In genomic region chr5:108003178-108003577, GRCh38 we compare ENCODE assay signal across 8 cellular contexts.
DNase-seq lines count a peak whose midpoint lies in the region; ATAC-seq, FAIRE-seq and TF ChIP-seq lines count a peak whose summit lies in the region.

No MANE protein-coding gene starts in this region.

- H3K4me1 ChIP-seq in HCT116 (ENCODE audit: control insufficient read depth in 1 of 2, insufficient read depth in 2 of 2, low read length in 2 of 2) = no peaks in the 10 kb centered on the region
- H3K4me1 ChIP-seq in H1 (replicated peaks in 1 of 4; ENCODE audit: control insufficient read depth in 3 of 4, insufficient read depth in 4 of 4, low read length in 3 of 4) = no peaks in the 10 kb centered on the region; a peak in 1 of 7 replicates

- no peaks in the 10 kb centered on the region for H3K9me2 ChIP-seq in HCT116 (ENCODE audit: insufficient read depth)

- no peak overlapping the region for H4K8ac ChIP-seq in H1 (ENCODE audit: extremely low read depth, insufficient read depth, low read length)

- H3K9me3 Mint-ChIP-seq in activated T-cell treated with anti-CD3 and anti-CD28 coated beads, Interleukin-2, amount 50 U/mL, for 24 hours = no peaks in the 10 kb centered on the region
- H3K9me3 Mint-ChIP-seq in osteocyte (ENCODE audit: unreplicated experiment) = no peaks in the 10 kb centered on the region

- H3K9me3 ChIP-seq in HCT116 (ENCODE audit: control insufficient read depth in 1 of 2, insufficient read depth in 1 of 2, low read depth in 1 of 2, low read length in 2 of 2) (no peaks in the 10 kb centered on the region), H1 (ENCODE audit: insufficient read depth in 2 of 2, low read depth in 1 of 2, low read length in 1 of 2) (no peaks in the 10 kb centered on the region)

- peak overlapping the region; percentile 10 for H3K4me3 Mint-ChIP-seq in activated T-cell treated with anti-CD3 and anti-CD28 coated beads, Interleukin-2, amount 50 U/mL, for 24 hours
- peak overlapping the region; percentile 76 for H3K4me3 Mint-ChIP-seq in osteocyte (ENCODE audit: unreplicated experiment)

- no peak for ATAC-seq in HCT116

- TF ChIP-seq RAD21 in HCT116 (IDR thresholded peaks at IDR 0.05; ENCODE audit: low read depth) (no peak), H1 (IDR thresholded peaks at IDR 0.05 in 1 of 2, conservative IDR thresholded peaks at IDR 0.05 in 1 of 2; ENCODE audit: low read depth in 2 of 2, low read length in 2 of 2) (no peak)

- H2BK20ac ChIP-seq in H1 (ENCODE audit: low read length) = no peak overlapping the region

- no peak for TF ChIP-seq EP300 in H1 (IDR thresholded peaks at IDR 0.05; ENCODE audit: borderline replicate concordance in 1 of 2, low read depth in 2 of 2, low read length in 2 of 2)

- no peak overlapping the region for H2BK5ac ChIP-seq in H1 (ENCODE audit: low read depth, low read length)

- H3K23ac ChIP-seq in H1 (ENCODE audit: insufficient read length) = no peak overlapping the region

- no peak overlapping the region for H3K4ac ChIP-seq in H1 (replicated peaks; ENCODE audit: insufficient read length, low read depth, low read length)

- H3K4me2 ChIP-seq in HCT116 (ENCODE audit: low read length) = 0 out of 2 replicates have a peak overlapping the region, but pooled peaks have one; percentile 2
- no peak overlapping the region for H3K4me2 ChIP-seq in H1 (ENCODE audit: insufficient read depth in 1 of 2, low read depth in 2 of 2, low read length in 2 of 2)

- H2AFZ ChIP-seq in HCT116 (ENCODE audit: low read depth, low read length, poor library complexity, severe bottlenecking) (no peak overlapping the region), H1 (ENCODE audit: low read length) (peak overlapping the region; percentile 28; the same call in 1 of the 2 replicates)

- no peak overlapping the region for H3K9ac ChIP-seq in HCT116 (ENCODE audit: low read length)
- H3K9ac ChIP-seq in H1 (replicated peaks in 1 of 4; ENCODE audit: extremely low read depth in 1 of 4, low read depth in 3 of 4, low read length in 3 of 4) = no peak overlapping the region

- no peak overlapping the region for H3K4me3 ChIP-seq in HCT116 (replicated peaks in 1 of 2; ENCODE audit: low read depth in 1 of 2, low read length in 2 of 2)
- H3K4me3 ChIP-seq in H1 (ENCODE audit: extremely low read depth in 1 of 4, insufficient read depth in 2 of 4, low read depth in 3 of 4, low read length in 4 of 4) = no peak overlapping the region

- H3K14ac ChIP-seq in H1 (ENCODE audit: insufficient read length) = no peak overlapping the region

- POLR2A ChIA-PET in HCT116 (lab: Charles Lee) (no interaction called here), H1 (lab: Charles Lee; ENCODE audit: partially characterized antibody) (no interaction called here)

- no peaks in the 10 kb centered on the region for H3K27me3 Mint-ChIP-seq in activated T-cell treated with anti-CD3 and anti-CD28 coated beads, Interleukin-2, amount 50 U/mL, for 24 hours
- H3K27me3 Mint-ChIP-seq in osteocyte (ENCODE audit: unreplicated experiment) = no peaks in the 10 kb centered on the region

- H4K91ac ChIP-seq in H1 (replicated peaks; ENCODE audit: insufficient read length, low read length) = no peak overlapping the region

- CTCF ChIA-PET in HCT116 (lab: Charles Lee) = no interaction called here
- CTCF ChIA-PET in H1 (lab: Charles Lee; ENCODE audit: partially characterized antibody) = no interaction called here

- no peak overlapping the region for H3K27ac ChIP-seq in HCT116 (ENCODE audit: low read depth, low read length)
- no peak overlapping the region for H3K27ac ChIP-seq in H1 (ENCODE audit: low read depth, low read length)

- no peak for DNase-seq in activated T-cell treated with anti-CD3 and anti-CD28 coated beads, Interleukin-2, amount 50 U/mL, for 24 hours
- DNase-seq in activated T-cell treated with anti-CD3 and anti-CD28 coated beads, Interleukin-2, amount 50 U/mL, for 48 hours = no peak
- DNase-seq in HCT116 (ENCODE audit: low read depth, low spot score) = no peak
- DNase-seq in NCI-H460 (ENCODE audit: extremely low read depth, low read depth) = peak; percentile 7
- no peak for DNase-seq in H1 (ENCODE audit: low read depth in 1 of 2, low spot score in 2 of 2)
- no peak for DNase-seq in osteocyte (ENCODE audit: extremely low spot score, unreplicated experiment)
- DNase-seq in NCI-H1105 (lab: John Stamatoyannopoulos, UW) = no peak
- DNase-seq in NCI-H2107 (lab: John Stamatoyannopoulos, UW) = no peak

- H3K56ac ChIP-seq in H1 (replicated peaks; ENCODE audit: insufficient read length, low read depth, low read length) = no peak overlapping the region

- no peaks in the 10 kb centered on the region for H4K20me1 ChIP-seq in HCT116 (ENCODE audit: insufficient read depth)
- H4K20me1 ChIP-seq in H1 (replicated peaks in 1 of 2; ENCODE audit: control insufficient read depth in 1 of 2, insufficient read depth in 2 of 2, low read length in 2 of 2) = no peaks in the 10 kb centered on the region

- no peaks in the 10 kb centered on the region for H3K27me3 ChIP-seq in HCT116 (ENCODE audit: insufficient read depth, low read length)
- H3K27me3 ChIP-seq in H1 (replicated peaks in 1 of 4; ENCODE audit: control insufficient read depth in 3 of 4, extremely low read depth in 1 of 4, insufficient read depth in 3 of 4, low read length in 3 of 4) = no peaks in the 10 kb centered on the region

- BruUV-seq in HCT116 (replicated peaks; lab: Mats Ljungman, UMichigan) = no TSS peak

- RAD21 ChIA-PET in HCT116 (lab: Charles Lee; ENCODE audit: low non-redundant PET in 1 of 2, low total read pairs in 2 of 2, uncharacterized antibody in 2 of 2, unreplicated experiment in 2 of 2) = no interaction called here

- H3K36me3 Mint-ChIP-seq in activated T-cell treated with anti-CD3 and anti-CD28 coated beads, Interleukin-2, amount 50 U/mL, for 24 hours (ENCODE audit: low read depth) = no peaks in the 10 kb centered on the region
- H3K36me3 Mint-ChIP-seq in osteocyte (ENCODE audit: unreplicated experiment) = no peaks in the 10 kb centered on the region

- no peaks in the 10 kb centered on the region for H3K79me1 ChIP-seq in H1 (ENCODE audit: low read depth, low read length)

- no peak overlapping the region for H2BK120ac ChIP-seq in H1 (replicated peaks; ENCODE audit: low read depth, low read length)

- peak overlapping the region; percentile 79 for H3K27ac Mint-ChIP-seq in activated T-cell treated with anti-CD3 and anti-CD28 coated beads, Interleukin-2, amount 50 U/mL, for 24 hours
- peak overlapping the region; percentile 92 for H3K27ac Mint-ChIP-seq in osteocyte (ENCODE audit: unreplicated experiment)

- no peaks in the 10 kb centered on the region for H3K36me3 ChIP-seq in HCT116 (ENCODE audit: control insufficient read depth in 1 of 2, insufficient read depth in 2 of 2, low read length in 2 of 2)
- no peaks in the 10 kb centered on the region for H3K36me3 ChIP-seq in H1 (ENCODE audit: control insufficient read depth in 2 of 4, insufficient read depth in 4 of 4, low read length in 3 of 4)

- no peak for FAIRE-seq in H1 (lab: Jason Lieb, UNC)

- no peak overlapping the region for H2BK12ac ChIP-seq in H1 (ENCODE audit: low read depth, low read length)

- peaks cover 14% of the 10 kb centered on the region for H3K4me1 Mint-ChIP-seq in activated T-cell treated with anti-CD3 and anti-CD28 coated beads, Interleukin-2, amount 50 U/mL, for 24 hours (ENCODE audit: low read depth)
- H3K4me1 Mint-ChIP-seq in osteocyte (ENCODE audit: unreplicated experiment) = peaks cover 12% of the 10 kb centered on the region

- H3K18ac ChIP-seq in H1 (ENCODE audit: extremely low read depth, low read length) = no peak overlapping the region

- 84% methylated on average over 1 of the region's 1 CpG; no CpG with 5 or more reads in 1 of the 2 experiments for WGBS in H1 (ENCODE audit: extremely low coverage in 1 of 2, insufficient coverage in 1 of 2, insufficient read length in 1 of 2, insufficient replicate concordance in 2 of 2, low coverage in 1 of 2, low lambda C conversion rate in 2 of 2, missing lambda C conversion rate in 1 of 2), 2 experiments

- no peaks in the 10 kb centered on the region; the same call in 1 of the 2 replicates for H3K23me2 ChIP-seq in H1 (ENCODE audit: low read depth, low read length)

- H3K79me2 ChIP-seq in HCT116 (ENCODE audit: insufficient read depth, low read length) (no peaks in the 10 kb centered on the region), H1 (ENCODE audit: control insufficient read depth in 1 of 2, insufficient read depth in 2 of 2, low read length in 2 of 2) (no peaks in the 10 kb centered on the region)

- TF ChIP-seq POLR2A in HCT116 (IDR thresholded peaks at IDR 0.05; ENCODE audit: borderline replicate concordance, extremely low read depth, insufficient read depth, insufficient read length) (no peak), H1 (IDR thresholded peaks at IDR 0.05; ENCODE audit: control extremely low read depth in 1 of 2, low read depth in 2 of 2, low read length in 2 of 2) (no peak)

- intact Hi-C loops in HCT116 (cut with micrococcal nuclease) = no loop called here

- H2AK5ac ChIP-seq in H1 (ENCODE audit: low read depth, low read length) = no peak overlapping the region

- H2BK15ac ChIP-seq in H1 (ENCODE audit: low read length) = no peak overlapping the region

- H4K5ac ChIP-seq in H1 (ENCODE audit: insufficient read length, low read depth, low read length) = no peak overlapping the region

- TF ChIP-seq CTCF in HCT116 (IDR thresholded peaks at IDR 0.05 in 2 of 3, conservative IDR thresholded peaks at IDR 0.05 in 1 of 3; ENCODE audit: borderline replicate concordance in 1 of 3, insufficient read depth in 1 of 3, low read depth in 2 of 3, low read length in 2 of 3) (no peak), H1 (IDR thresholded peaks at IDR 0.05; ENCODE audit: control extremely low read depth in 1 of 3, insufficient read depth in 1 of 3, low read depth in 1 of 3, low read length in 3 of 3) (no peak), osteocyte (IDR thresholded peaks at IDR 0.05) (no peak)

TF ChIP-seq in HCT116, 20 proteins besides CTCF, POLR2A, EP300 and RAD21 (continues in another document):
- no peak for TF ChIP-seq EGR1 (IDR thresholded peaks at IDR 0.05; ENCODE audit: low read depth)
- no peak for TF ChIP-seq ZNF274 (IDR thresholded peaks at IDR 0.05; ENCODE audit: low read depth, low read length)
- TF ChIP-seq SIN3A (IDR thresholded peaks at IDR 0.05; ENCODE audit: low read depth) = no peak
- TF ChIP-seq YY1 (IDR thresholded peaks at IDR 0.05; ENCODE audit: extremely low read depth, insufficient replicate concordance, low read depth, low read length) = no peak
- no peak for TF ChIP-seq CEBPB (IDR thresholded peaks at IDR 0.05; ENCODE audit: low read depth)

TF ChIP-seq in H1, 55 proteins besides CTCF, POLR2A, EP300 and RAD21 (continues in another document):
- TF ChIP-seq RFX5 (IDR thresholded peaks at IDR 0.05; ENCODE audit: borderline replicate concordance, low read depth, low read length) (no peak), BACH1 (IDR thresholded peaks at IDR 0.05; ENCODE audit: low read length) (no peak), SP2 (IDR thresholded peaks at IDR 0.05; ENCODE audit: low read length) (no peak), HDAC6 (IDR thresholded peaks at IDR 0.05; ENCODE audit: low read depth, low read length) (no peak), GABPA (IDR thresholded peaks at IDR 0.05; ENCODE audit: borderline replicate concordance, insufficient read depth, low read length) (no peak), POU5F1 (IDR thresholded peaks at IDR 0.05; ENCODE audit: low read depth, low read length) (no peak), NANOG (IDR thresholded peaks at IDR 0.05; ENCODE audit: insufficient read depth, low read depth, low read length, poor library complexity, severe bottlenecking) (no peak)
